ENCODE assay signal across 20 cellular contexts in genomic region chr10:34626158-34626557, GRCh38.
"Had no signal": no experiment of that assay in that cellular context is flagged by ENCODE, and none has a peak within 500 bp of the region (broad histone marks: within the 10 kb centered on the region; RNA-seq: fewer than 3 reads in every experiment).

No MANE protein-coding gene starts in this region.

- H3K27ac Mint-ChIP-seq: activated CD4-positive, alpha-beta T cell treated with anti-CD3 and anti-CD28 coated beads, Interleukin-2, amount 10 ng/mL, durations not matched to agents 7 days and 5 days; activated naive CD4-positive, alpha-beta T cell treated with anti-CD3 and anti-CD28 coated beads, Interleukin-2, amount 50 U/mL, for 72 hours; activated T-cell treated with anti-CD3 and anti-CD28 coated beads, Interleukin-2, amount 50 U/mL, for 72 hours; dendritic cell treated with granulocyte-macrophage colony-stimulating factor and Interleukin-4, amounts not matched to agents 40 ng/mL and 50 ng/mL, for 4 days; natural killer cell treated with Interleukin-12 subunit alpha and Interleukin-12 subunit beta and Interleukin-15 and Interleukin-18, amount 100 ng/mL, for 72 hours had no signal

- H3K27ac ChIP-seq: esophagus muscularis mucosa, foreskin keratinocyte, thyroid gland had no signal

- FAIRE-seq: kidney had no signal

- DNase-seq: activated CD4-positive, alpha-beta T cell treated with anti-CD3 and anti-CD28 coated beads, Interleukin-2, amount 10 ng/mL, durations not matched to agents 7 days and 5 days; activated effector memory CD4-positive, alpha-beta T cell treated with anti-CD3 and anti-CD28 coated beads, Interleukin-2, amount 50 U/mL, for 16 hours; activated T-cell treated with anti-CD3 and anti-CD28 coated beads, Interleukin-2, amount 50 U/mL, for 72 hours; effector memory CD4-positive, alpha-beta T cell; foreskin keratinocyte; glutamatergic neuron; kidney; posterior cingulate gyrus; retina; stimulated activated CD4-positive, alpha-beta T cell treated with anti-CD3 and anti-CD28 coated beads, Interleukin-12 subunit alpha, Interleukin-12 subunit beta, amount 100 ng/mL, for 4 hours; stimulated activated CD4-positive, alpha-beta T cell treated with anti-CD3 and anti-CD28 coated beads, Interleukin-1b, Interleukin-23, amount 100 ng/mL, for 48 hours; stimulated activated naive CD4-positive, alpha-beta T cell treated with Interleukin-2 at 50 U/mL for 16 hours; T1000; thyroid gland had no signal

- H3K27me3 Mint-ChIP-seq: activated CD4-positive, alpha-beta T cell treated with anti-CD3 and anti-CD28 coated beads, Interleukin-2, amount 10 ng/mL, durations not matched to agents 7 days and 5 days had no signal

- ATAC-seq: foreskin keratinocyte; left lobe of liver; natural killer cell treated with Interleukin-12 subunit alpha and Interleukin-12 subunit beta and Interleukin-15 and Interleukin-18, amount 100 ng/mL, for 72 hours had no signal

- H3K36me3 ChIP-seq: esophagus muscularis mucosa, thyroid gland had no signal

- H3K9me3 Mint-ChIP-seq: activated CD4-positive, alpha-beta T cell treated with anti-CD3 and anti-CD28 coated beads, Interleukin-2, amount 10 ng/mL, durations not matched to agents 7 days and 5 days; activated naive CD4-positive, alpha-beta T cell treated with anti-CD3 and anti-CD28 coated beads, Interleukin-2, amount 50 U/mL, for 72 hours; activated T-cell treated with anti-CD3 and anti-CD28 coated beads, Interleukin-2, amount 50 U/mL, for 72 hours; dendritic cell treated with granulocyte-macrophage colony-stimulating factor and Interleukin-4, amounts not matched to agents 40 ng/mL and 50 ng/mL, for 4 days; natural killer cell treated with Interleukin-12 subunit alpha and Interleukin-12 subunit beta and Interleukin-15 and Interleukin-18, amount 100 ng/mL, for 72 hours had no signal

- H3K27me3 ChIP-seq: esophagus muscularis mucosa, foreskin keratinocyte, thyroid gland had no signal

- H3K4me1 Mint-ChIP-seq: activated CD4-positive, alpha-beta T cell treated with anti-CD3 and anti-CD28 coated beads, Interleukin-2, amount 10 ng/mL, durations not matched to agents 7 days and 5 days had no signal

- H3K36me3 Mint-ChIP-seq: activated naive CD4-positive, alpha-beta T cell treated with anti-CD3 and anti-CD28 coated beads, Interleukin-2, amount 50 U/mL, for 72 hours; natural killer cell treated with Interleukin-12 subunit alpha and Interleukin-12 subunit beta and Interleukin-15 and Interleukin-18, amount 100 ng/mL, for 72 hours had no signal

- H3K4me3 ChIP-seq: esophagus muscularis mucosa, lung, thyroid gland had no signal

- H3K4me3 Mint-ChIP-seq: activated CD4-positive, alpha-beta T cell treated with anti-CD3 and anti-CD28 coated beads, Interleukin-2, amount 10 ng/mL, durations not matched to agents 7 days and 5 days; activated T-cell treated with anti-CD3 and anti-CD28 coated beads, Interleukin-2, amount 50 U/mL, for 72 hours; dendritic cell treated with granulocyte-macrophage colony-stimulating factor and Interleukin-4, amounts not matched to agents 40 ng/mL and 50 ng/mL, for 4 days; natural killer cell treated with Interleukin-12 subunit alpha and Interleukin-12 subunit beta and Interleukin-15 and Interleukin-18, amount 100 ng/mL, for 72 hours had no signal

- H3K9me3 ChIP-seq: esophagus muscularis mucosa, thyroid gland had no signal
